Comparison of ENCODE assay signal across 32 cellular contexts in genomic region chr15:29880886-29881285, GRCh38. TPM values are rescaled to one million over a fixed set of nuclear protein-coding genes. Genes with fewer than 3 reads are reported as not detected.
"Had no signal": no experiment of that assay in that cellular context is flagged by ENCODE, and none has a peak within 500 bp of the region (broad histone marks: within the 10 kb centered on the region; RNA-seq: fewer than 3 reads in every experiment).

No MANE protein-coding gene starts in this region.

- H2AFZ ChIP-seq: neural progenitor cell, parathyroid adenoma had no signal

- DNase-seq: naive B cell; naive thymus-derived CD8-positive, alpha-beta T cell; occipital lobe; ovary; posterior cingulate gyrus; psoas muscle; right cardiac atrium; right lobe of liver; sigmoid colon; spleen; stimulated activated CD4-positive, alpha-beta T cell treated with anti-CD3 and anti-CD28 coated beads, Interleukin-12 subunit alpha, Interleukin-12 subunit beta, amount 100 ng/mL, for 4 hours; stimulated activated CD4-positive, alpha-beta T cell treated with anti-CD3 and anti-CD28 coated beads, Interleukin-1b, Interleukin-23, amount 100 ng/mL, for 48 hours; stimulated activated CD4-positive, alpha-beta T cell treated with anti-CD3 and anti-CD28 coated beads, Interleukin-4, amount 100 ng/mL, for 1 hour; stimulated activated CD4-positive, alpha-beta T cell treated with anti-CD3 and anti-CD28 coated beads, Interleukin-4, amount 100 ng/mL, for 4 hours; stimulated activated CD8-positive, alpha-beta memory T cell treated with anti-CD3 and anti-CD28 coated beads, Interleukin-4, amount 100 ng/mL, for 48 hours; stimulated activated naive CD4-positive, alpha-beta T cell; stimulated activated naive CD8-positive, alpha-beta T cell treated with anti-CD3 and anti-CD28 coated beads, Interleukin-15, amount 100 ng/mL, for 72 hours; stimulated activated naive CD8-positive, alpha-beta T cell treated with anti-CD3 and anti-CD28 coated beads, Interleukin-15, Interleukin-2, amounts not matched to agents 100 U/mL and 50 U/mL, for 24 hours; substantia nigra; testis; trophoblast cell; upper lobe of right lung; uterus had no signal

- H3K36me3 Mint-ChIP-seq: naive B cell; naive thymus-derived CD8-positive, alpha-beta T cell; natural killer cell treated with Interleukin-12 subunit alpha and Interleukin-12 subunit beta and Interleukin-15 and Interleukin-18, amount 100 ng/mL, for 72 hours; neural progenitor cell; stimulated activated memory B cell treated with anti-CD40 and anti-IgM and Interleukin-4, amounts not matched to agents 10 μg/mL and 1 μg/mL and 100 μg/mL, for 72 hours had no signal

- H3K9me3 ChIP-seq: ovary, psoas muscle, right lobe of liver, sigmoid colon, spleen, suprapubic skin, testis, tibial nerve, upper lobe of right lung, uterus had no signal

- H3K79me2 ChIP-seq: parathyroid adenoma had no signal

- H3K27me3 ChIP-seq: neural progenitor cell, ovary, right lobe of liver, sigmoid colon, testis, tibial nerve, upper lobe of right lung, uterus had no signal

- H3K27ac ChIP-seq: neural progenitor cell, ovary, parathyroid adenoma, psoas muscle, right lobe of liver, skin epidermis, spleen, suprapubic skin, testis, upper lobe of right lung, uterus had no signal

- H3K4me1 Mint-ChIP-seq: naive B cell; stimulated activated memory B cell treated with anti-CD40 and anti-IgM and Interleukin-4, amounts not matched to agents 10 μg/mL and 1 μg/mL and 100 μg/mL, for 72 hours; stimulated activated naive CD8-positive, alpha-beta T cell treated with anti-CD3 and anti-CD28 coated beads, Interleukin-15, amount 100 ng/mL, for 72 hours had no signal

- ATAC-seq: naive thymus-derived CD8-positive, alpha-beta T cell; natural killer cell treated with Interleukin-12 subunit alpha and Interleukin-12 subunit beta and Interleukin-15 and Interleukin-18, amount 100 ng/mL, for 72 hours; psoas muscle; right cardiac atrium; stimulated activated memory B cell treated with anti-CD40 and anti-IgM and Interleukin-4, amounts not matched to agents 10 μg/mL and 1 μg/mL and 100 μg/mL, for 72 hours; stimulated activated naive CD8-positive, alpha-beta T cell treated with anti-CD3 and anti-CD28 coated beads, Interleukin-15, amount 100 ng/mL, for 72 hours; stimulated activated naive CD8-positive, alpha-beta T cell treated with anti-CD3 and anti-CD28 coated beads, Interleukin-15, Interleukin-2, amounts not matched to agents 100 U/mL and 50 U/mL, for 24 hours; upper lobe of right lung had no signal

- H3K4me1 ChIP-seq: parathyroid adenoma, psoas muscle, right lobe of liver, spleen, suprapubic skin, upper lobe of right lung, uterus had no signal

- H3K4me3 Mint-ChIP-seq: naive B cell; naive thymus-derived CD8-positive, alpha-beta T cell; natural killer cell treated with Interleukin-12 subunit alpha and Interleukin-12 subunit beta and Interleukin-15 and Interleukin-18, amount 100 ng/mL, for 72 hours; neural progenitor cell; stimulated activated memory B cell treated with anti-CD40 and anti-IgM and Interleukin-4, amounts not matched to agents 10 μg/mL and 1 μg/mL and 100 μg/mL, for 72 hours; stimulated activated naive CD8-positive, alpha-beta T cell treated with anti-CD3 and anti-CD28 coated beads, Interleukin-15, amount 100 ng/mL, for 72 hours had no signal

- H3K27ac Mint-ChIP-seq: naive B cell; naive thymus-derived CD8-positive, alpha-beta T cell; natural killer cell treated with Interleukin-12 subunit alpha and Interleukin-12 subunit beta and Interleukin-15 and Interleukin-18, amount 100 ng/mL, for 72 hours; neural progenitor cell; progenitor cell of endocrine pancreas; stimulated activated memory B cell treated with anti-CD40 and anti-IgM and Interleukin-4, amounts not matched to agents 10 μg/mL and 1 μg/mL and 100 μg/mL, for 72 hours; stimulated activated naive CD8-positive, alpha-beta T cell treated with anti-CD3 and anti-CD28 coated beads, Interleukin-15, amount 100 ng/mL, for 72 hours had no signal

- H3K4me3 ChIP-seq: neural progenitor cell, ovary, psoas muscle, right lobe of liver, sigmoid colon, skin epidermis, smooth muscle cell, spleen, suprapubic skin, testis, tibial nerve, upper lobe of right lung, uterus had no signal

- H3K4me2 ChIP-seq: neural progenitor cell, smooth muscle cell had no signal

- H3K36me3 ChIP-seq: neural progenitor cell, ovary, right lobe of liver, sigmoid colon, spleen, suprapubic skin, tibial nerve, upper lobe of right lung, uterus had no signal

- H3K9ac ChIP-seq: neural progenitor cell, parathyroid adenoma had no signal

- H3K9me3 Mint-ChIP-seq: naive thymus-derived CD8-positive, alpha-beta T cell; natural killer cell treated with Interleukin-12 subunit alpha and Interleukin-12 subunit beta and Interleukin-15 and Interleukin-18, amount 100 ng/mL, for 72 hours; neural progenitor cell; stimulated activated naive CD8-positive, alpha-beta T cell treated with anti-CD3 and anti-CD28 coated beads, Interleukin-15, amount 100 ng/mL, for 72 hours had no signal

RNA-seq across cellular contexts. Expression of gene TJP1, which starts 58.6 kb away (rescaled TPM):
- total RNA-seq: naive thymus-derived CD8-positive, alpha-beta T cell had no signal
- polyA plus RNA-seq: naive thymus-derived CD8-positive, alpha-beta T cell had no signal
